ENCODE assay signal across 27 cellular contexts in genomic region chr12:54660320-54660962, GRCh38. TPM values are rescaled to one million over a fixed set of nuclear protein-coding genes. Genes with fewer than 3 reads are reported as not detected.
DNase-seq lines count a peak whose midpoint lies in the region; TF ChIP-seq lines count a peak whose summit lies in the region.
"Had no signal": no experiment of that assay in that cellular context is flagged by ENCODE, and none has a peak within 500 bp of the region (broad histone marks: within the 10 kb centered on the region; RNA-seq: fewer than 3 reads in every experiment).

No MANE protein-coding gene starts in this region.

- H3K4me2 ChIP-seq in mammary epithelial cell (ENCODE audit: insufficient read depth, low read depth, low read length) (no peak overlapping the region), KMS-11 (no peak overlapping the region)

- no peaks in the 10 kb centered on the region for H3K9me3 ChIP-seq in breast epithelium
- H3K9me3 ChIP-seq in mammary epithelial cell (replicated peaks; ENCODE audit: insufficient read depth, low read length), result no peaks in the 10 kb centered on the region
- H3K9me3 ChIP-seq: BE2C, SJCRH30 had no signal

- no peaks in the 10 kb centered on the region for H3K27me3 ChIP-seq in breast epithelium
- H3K27me3 ChIP-seq in mammary epithelial cell (ENCODE audit: insufficient read depth, low read length), result no peaks in the 10 kb centered on the region
- no peaks in the 10 kb centered on the region for H3K27me3 ChIP-seq in KMS-11 (ENCODE audit: insufficient read depth, low read depth)
- H3K27me3 ChIP-seq: SJCRH30 had no signal

- BruUV-seq in mammary epithelial cell (replicated peaks; lab: Mats Ljungman, UMichigan), result no TSS peak

- H3K9ac ChIP-seq in mammary epithelial cell (ENCODE audit: insufficient read depth, low read length) (no peak overlapping the region), KMS-11 (no peak overlapping the region)
- H3K9ac ChIP-seq: GM23248 had no signal

- H3K4me3 ChIP-seq in breast epithelium (no peak overlapping the region), mammary epithelial cell (replicated peaks in 1 of 3; ENCODE audit: insufficient read depth in 1 of 3, low read depth in 2 of 3, low read length in 3 of 3) (no peak overlapping the region), KMS-11 (IDR thresholded peaks at IDR 0.05; ENCODE audit: insufficient read depth, low read depth, low read length) (no peak overlapping the region)
- H3K4me3 ChIP-seq: GM23248, SJCRH30 had no signal

- H3K27ac Mint-ChIP-seq in neural crest cell (ENCODE audit: unreplicated experiment), result peak overlapping the region; percentile 65
- H3K27ac Mint-ChIP-seq: CD8-positive, alpha-beta memory T cell had no signal

- no peaks in the 10 kb centered on the region for H3K36me3 ChIP-seq in breast epithelium
- no peaks in the 10 kb centered on the region for H3K36me3 ChIP-seq in mammary epithelial cell (ENCODE audit: insufficient read depth, low read length)
- H3K36me3 ChIP-seq in KMS-11 (ENCODE audit: insufficient read depth), result no peaks in the 10 kb centered on the region
- H3K36me3 ChIP-seq: BE2C, SJCRH30 had no signal

- H3K27ac ChIP-seq in breast epithelium, result peak overlapping the region; percentile 41 to 74
- no peak overlapping the region for H3K27ac ChIP-seq in mammary epithelial cell (ENCODE audit: insufficient read depth, low read depth, low read length)
- no peak overlapping the region for H3K27ac ChIP-seq in KMS-11
- H3K27ac ChIP-seq: GM23248, SJCRH30 had no signal

- H3K27me3 Mint-ChIP-seq in neural crest cell (ENCODE audit: low read depth), result peaks cover 4% of the 10 kb centered on the region

- no peaks in the 10 kb centered on the region for H3K36me3 Mint-ChIP-seq in neural crest cell (ENCODE audit: low read depth)
- H3K36me3 Mint-ChIP-seq: CD14-positive monocyte; CD8-positive, alpha-beta memory T cell had no signal

- H2AFZ ChIP-seq in mammary epithelial cell (ENCODE audit: low read depth, low read length) (no peak overlapping the region), KMS-11 (ENCODE audit: low read depth) (no peak overlapping the region)
- H2AFZ ChIP-seq: GM23248 had no signal

- no peaks in the 10 kb centered on the region for H3K4me1 ChIP-seq in breast epithelium
- no peaks in the 10 kb centered on the region for H3K4me1 ChIP-seq in mammary epithelial cell (ENCODE audit: insufficient read depth, low read length)
- H3K4me1 ChIP-seq in KMS-11 (ENCODE audit: low read depth, poor library complexity, severe bottlenecking), result no peaks in the 10 kb centered on the region
- H3K4me1 ChIP-seq: BE2C, SJCRH30 had no signal

- H3K4me3 Mint-ChIP-seq in neural crest cell, result no peak overlapping the region
- H3K4me3 Mint-ChIP-seq: CD14-positive monocyte; CD8-positive, alpha-beta memory T cell had no signal

- dilution Hi-C loops in mammary epithelial cell (cut with HindIII; ENCODE audit: low sequenced_read_pairs), result no loop called here

- DNase-seq in breast epithelium (ENCODE audit: low spot score in 2 of 2) (peak in 1 of 2 donors; percentile 57), mammary epithelial cell (no peak), ecto neural progenitor cell (ENCODE audit: low spot score) (peak; percentile 23), neural crest cell (ENCODE audit: low read depth, low spot score) (no peak), COLO668 (lab: John Stamatoyannopoulos, UW; ENCODE audit: unreplicated experiment) (no peak)
- DNase-seq in stimulated activated CD8-positive, alpha-beta memory T cell treated with anti-CD3 and anti-CD28 coated beads, Interleukin-4, amount 100 ng/mL, for 48 hours, result no peak
- DNase-seq in stimulated activated CD4-positive, alpha-beta T cell treated with anti-CD3 and anti-CD28 coated beads, Interleukin-4, amount 100 ng/mL, for 1 hour, result no peak
- DNase-seq: 8988T; ACHN; BE2C; CD8-positive, alpha-beta memory T cell; GM23248; H7; KBM-7; MM.1S; NCI-H1048; NCI-H1417; NCI-H1694; NCI-H2029 treated with DMSO at 0.1 percent for 48 hours; NCI-H2227 treated with DMSO at 0.1 percent for 48 hours; NCI-H526 treated with DMSO at 0.1 percent for 48 hours; SJCRH30 had no signal

- intact Hi-C loops in breast epithelium (cut with DNase I; ENCODE audit: low total_unique reads), result no loop called here
- intact Hi-C loops in mammary epithelial cell (cut with micrococcal nuclease), result no loop called here

- WGBS in mammary epithelial cell (ENCODE audit: low coverage, missing lambda C conversion rate), result 34% methylated on average over 10 of the region's 10 CpGs

- H3K4me1 Mint-ChIP-seq in neural crest cell, result peaks cover 3% of the 10 kb centered on the region
- H3K4me1 Mint-ChIP-seq: CD14-positive monocyte; CD8-positive, alpha-beta memory T cell had no signal

- peaks cover 5% of the 10 kb centered on the region for H3K9me3 Mint-ChIP-seq in neural crest cell
- H3K9me3 Mint-ChIP-seq: CD14-positive monocyte; CD8-positive, alpha-beta memory T cell had no signal

- TF ChIP-seq CTCF in breast epithelium (IDR thresholded peaks at IDR 0.05) (no peak), mammary epithelial cell (conservative IDR thresholded peaks at IDR 0.05 in 1 of 2, IDR thresholded peaks at IDR 0.05 in 1 of 2; ENCODE audit: extremely low read depth in 1 of 2, insufficient read depth in 1 of 2, low read depth in 1 of 2, low read length in 2 of 2) (no peak), KMS-11 (conservative IDR thresholded peaks at IDR 0.05; ENCODE audit: low read depth, low read length) (0 out of 2 replicates have a peak, but pooled peaks have one; percentile 13), neural crest cell (conservative IDR thresholded peaks at IDR 0.05) (no peak)

- TF ChIP-seq POLR2A in breast epithelium (IDR thresholded peaks at IDR 0.05), result no peak

- CTCF ChIA-PET in mammary epithelial cell (lab: Charles Lee; ENCODE audit: low non-redundant PET), result no interaction called here

- no peaks in the 10 kb centered on the region for H4K20me1 ChIP-seq in mammary epithelial cell (ENCODE audit: insufficient read depth, low read length)
- no peaks in the 10 kb centered on the region for H4K20me1 ChIP-seq in KMS-11 (ENCODE audit: insufficient read depth)

- H3K79me2 ChIP-seq in mammary epithelial cell (ENCODE audit: insufficient read depth, low read length) (no peaks in the 10 kb centered on the region), KMS-11 (ENCODE audit: insufficient read depth, low read depth) (no peaks in the 10 kb centered on the region)

- in situ Hi-C loops in mammary epithelial cell (cut with MboI; ENCODE audit: low sequenced_read_pairs in 2 of 2), result no loop called here

RNA-seq across cellular contexts. Expression of gene DCD, which starts 12.3 kb away (rescaled TPM):
- total RNA-seq in breast epithelium (not detected), mammary epithelial cell (not detected), neural crest cell (not detected in 2 replicates)
- not detected for polyA plus RNA-seq in mammary epithelial cell
- polyA minus RNA-seq in mammary epithelial cell, result not detected
- total RNA-seq: CD8-positive, alpha-beta memory T cell; Daoy; GM23248; H7; NCI-H460; OCI-LY7; SJCRH30 had no signal
- polyA plus RNA-seq: CD14-positive monocyte; CD8-positive, alpha-beta memory T cell; GM23248 had no signal

RNA-seq across cellular contexts. Expression of gene LACRT, which starts 25.7 kb away (rescaled TPM):
- total RNA-seq in breast epithelium (not detected), mammary epithelial cell (not detected), neural crest cell (not detected in 2 replicates)
- polyA plus RNA-seq in mammary epithelial cell, result not detected
- not detected for polyA minus RNA-seq in mammary epithelial cell
- total RNA-seq: CD8-positive, alpha-beta memory T cell; Daoy; GM23248; H7; NCI-H460; OCI-LY7; SJCRH30 had no signal
- polyA plus RNA-seq: CD14-positive monocyte; CD8-positive, alpha-beta memory T cell; GM23248 had no signal

Comparison
In these comparisons a context has a peak if more than half of its experiments do, and no peak if none do; other contexts are left out.
1. H3K27ac ChIP-seq: peak in breast epithelium (2 of 2); none in mammary epithelial cell (single experiment) and KMS-11 (single experiment).